In genomic region chr17:37567137-37567927, GRCh38 we compare ENCODE assay signal across 18 cellular contexts. TPM values are rescaled to one million over a fixed set of nuclear protein-coding genes. Genes with fewer than 3 reads are reported as not detected.
DNase-seq lines count a peak whose midpoint lies in the region; ATAC-seq and TF ChIP-seq lines count a peak whose summit lies in the region.
"Had no signal": no experiment of that assay in that cellular context is flagged by ENCODE, and none has a peak within 500 bp of the region (broad histone marks: within the 10 kb centered on the region; RNA-seq: fewer than 3 reads in every experiment).

No MANE protein-coding gene starts in this region.

- no peak for ATAC-seq in HG03442 (IDR thresholded peaks at IDR 0.05; ENCODE audit: unreplicated experiment)
- no peak for ATAC-seq in GM18868 (IDR thresholded peaks at IDR 0.05; ENCODE audit: unreplicated experiment)

- H2AFZ ChIP-seq in GM23248, result no peak overlapping the region

- WGBS in GM23248 (ENCODE audit: low coverage in 1 of 2, low lambda C conversion rate in 2 of 2, missing lambda C conversion rate in 2 of 2), 2 experiments, result 80 to 83% methylated on average over 6 of the region's 6 CpGs

- no peak overlapping the region for H3K9ac ChIP-seq in GM23248

- H3K79me2 ChIP-seq in GM23248 (ENCODE audit: insufficient read depth), result no peaks in the 10 kb centered on the region

- no peaks in the 10 kb centered on the region for H3K9me3 Mint-ChIP-seq in CD4-positive, alpha-beta memory T cell
- H3K9me3 Mint-ChIP-seq in endothelial cell (ENCODE audit: unreplicated experiment), result no peaks in the 10 kb centered on the region
- H3K9me3 Mint-ChIP-seq: CD4-positive, alpha-beta T cell had no signal

- no peak overlapping the region for H3K27ac ChIP-seq in CD4-positive, alpha-beta memory T cell (ENCODE audit: low read depth, low read length)
- H3K27ac ChIP-seq in GM23248 (no peak overlapping the region), VCaP (peak overlapping the region; percentile 13; the same call in 1 of the 2 replicates)

- no peaks in the 10 kb centered on the region for H3K4me1 ChIP-seq in CD4-positive, alpha-beta memory T cell (ENCODE audit: insufficient read depth, low read length)
- no peaks in the 10 kb centered on the region for H3K4me1 ChIP-seq in GM23248 (ENCODE audit: insufficient read depth)

- POLR2A ChIA-PET in CD4-positive, alpha-beta memory T cell (lab: Charles Lee; ENCODE audit: partially characterized antibody), result no interaction called here

- no peak overlapping the region for H3K4me3 ChIP-seq in CD4-positive, alpha-beta memory T cell (ENCODE audit: low read length in 2 of 2)
- no peak overlapping the region for H3K4me3 ChIP-seq in GM23248

- no peaks in the 10 kb centered on the region for H3K9me3 ChIP-seq in CD4-positive, alpha-beta memory T cell (ENCODE audit: control insufficient read depth in 1 of 2, low read length in 2 of 2)
- no peaks in the 10 kb centered on the region for H3K9me3 ChIP-seq in GM23248 (ENCODE audit: low read depth)

- no peaks in the 10 kb centered on the region for H3F3A ChIP-seq in GM23248 (ENCODE audit: insufficient read depth)

- H3K36me3 Mint-ChIP-seq in CD4-positive, alpha-beta memory T cell, result peaks cover 52 to 71% of the 10 kb centered on the region in 2 donors
- peaks cover 36% of the 10 kb centered on the region for H3K36me3 Mint-ChIP-seq in endothelial cell (ENCODE audit: low read depth, unreplicated experiment)

- H3K27ac Mint-ChIP-seq in CD4-positive, alpha-beta memory T cell, result peak overlapping the region in 4 of 7 donors; percentile 20 to 54 (median 31)
- H3K27ac Mint-ChIP-seq in endothelial cell (ENCODE audit: unreplicated experiment), result no peak overlapping the region
- H3K27ac Mint-ChIP-seq: CD4-positive, alpha-beta T cell had no signal

- H3K4me1 Mint-ChIP-seq in CD4-positive, alpha-beta memory T cell, result peaks cover 1 to 13% (median 6%) of the 10 kb centered on the region in 4 donors
- no peaks in the 10 kb centered on the region for H3K4me1 Mint-ChIP-seq in endothelial cell (ENCODE audit: unreplicated experiment)

- DNase-seq in CD4-positive, alpha-beta memory T cell, result no peak
- DNase-seq in GM23248, result peak; percentile 26
- DNase-seq in endothelial cell (ENCODE audit: low spot score), result no peak
- no peak for DNase-seq in GM10266 (ENCODE audit: extremely low spot score)
- no peak for DNase-seq in SIG-M5 treated with dmso at 0.1 percent for 504 hours (lab: John Stamatoyannopoulos, UW; ENCODE audit: unreplicated experiment)
- DNase-seq: ACHN; CD4-positive, alpha-beta T cell; EL; HCEC 1CT; NCI-H1092 treated with DMSO at 0.1 percent for 48 hours; NCI-H187; NCI-H2171 treated with DMSO at 0.1 percent for 48 hours; NCI-H510A; NCI-H82; SHP77 treated with DMSO at 0.1 percent for 48 hours had no signal

- in situ Hi-C loops in GM23248 (cut with MboI), result no loop called here

- no peak for TF ChIP-seq CTCF in VCaP (conservative IDR thresholded peaks at IDR 0.05)
- no peak for TF ChIP-seq CTCF in endothelial cell (IDR thresholded peaks at IDR 0.05; ENCODE audit: unreplicated experiment)
- TF ChIP-seq CTCF in GM10266 (IDR thresholded peaks at IDR 0.05; ENCODE audit: control insufficient read depth, insufficient read depth, low read depth, missing control alignments), result no peak

- CTCF ChIA-PET in CD4-positive, alpha-beta memory T cell (lab: Charles Lee; ENCODE audit: partially characterized antibody), result no interaction called here

- H3K9me2 ChIP-seq in GM23248 (ENCODE audit: insufficient read depth), result no peaks in the 10 kb centered on the region

- H3K27me3 ChIP-seq in CD4-positive, alpha-beta memory T cell (ENCODE audit: insufficient read depth, low read length), result no peaks in the 10 kb centered on the region
- no peaks in the 10 kb centered on the region for H3K27me3 ChIP-seq in GM23248 (replicated peaks; ENCODE audit: insufficient read depth)

- H4K20me1 ChIP-seq in GM23248 (ENCODE audit: insufficient read depth), result no peaks in the 10 kb centered on the region

- H3K27me3 Mint-ChIP-seq in CD4-positive, alpha-beta memory T cell, result no peaks in the 10 kb centered on the region
- no peaks in the 10 kb centered on the region for H3K27me3 Mint-ChIP-seq in endothelial cell (ENCODE audit: unreplicated experiment)
- H3K27me3 Mint-ChIP-seq: CD4-positive, alpha-beta T cell had no signal

- H3K4me3 Mint-ChIP-seq in CD4-positive, alpha-beta memory T cell, result no peak overlapping the region
- peak overlapping the region; percentile 80 for H3K4me3 Mint-ChIP-seq in endothelial cell (ENCODE audit: unreplicated experiment)
- H3K4me3 Mint-ChIP-seq: CD4-positive, alpha-beta T cell had no signal

- peaks cover 63% of the 10 kb centered on the region for H3K36me3 ChIP-seq in CD4-positive, alpha-beta memory T cell (ENCODE audit: insufficient read depth, low read length)
- H3K36me3 ChIP-seq in GM23248 (ENCODE audit: low read depth), result peaks cover 32% of the 10 kb centered on the region

- intact Hi-C loops in CD4-positive, alpha-beta memory T cell (cut with micrococcal nuclease), result no loop called here

- H3K4me2 ChIP-seq in GM23248 (ENCODE audit: unreplicated experiment), result no peak overlapping the region

RNA-seq across cellular contexts. Expression of gene SYNRG, which starts 41.9 kb away (rescaled TPM):
- total RNA-seq in CD4-positive, alpha-beta memory T cell, result 100 to 1,000 TPM; 135 to 148 TPM
- 10 to 100 TPM; 34.2 to 96.0 TPM for polyA plus RNA-seq in CD4-positive, alpha-beta memory T cell
- total RNA-seq in GM23248 (2014; rRNA removed; shearing (Covaris generic)), result 5.6 TPM in 2 replicates
- 12.1 and 13.1 TPM in 2 replicates for polyA plus RNA-seq in GM23248 (2016; fragmentation: Nextera tagmentation; extraction: Ambion mirVana)
- 49.5 TPM for total RNA-seq in endothelial cell (ENCODE audit: unreplicated experiment)
